ENCODE assay signal across 1 cellular context in the genomic region with DNA sequence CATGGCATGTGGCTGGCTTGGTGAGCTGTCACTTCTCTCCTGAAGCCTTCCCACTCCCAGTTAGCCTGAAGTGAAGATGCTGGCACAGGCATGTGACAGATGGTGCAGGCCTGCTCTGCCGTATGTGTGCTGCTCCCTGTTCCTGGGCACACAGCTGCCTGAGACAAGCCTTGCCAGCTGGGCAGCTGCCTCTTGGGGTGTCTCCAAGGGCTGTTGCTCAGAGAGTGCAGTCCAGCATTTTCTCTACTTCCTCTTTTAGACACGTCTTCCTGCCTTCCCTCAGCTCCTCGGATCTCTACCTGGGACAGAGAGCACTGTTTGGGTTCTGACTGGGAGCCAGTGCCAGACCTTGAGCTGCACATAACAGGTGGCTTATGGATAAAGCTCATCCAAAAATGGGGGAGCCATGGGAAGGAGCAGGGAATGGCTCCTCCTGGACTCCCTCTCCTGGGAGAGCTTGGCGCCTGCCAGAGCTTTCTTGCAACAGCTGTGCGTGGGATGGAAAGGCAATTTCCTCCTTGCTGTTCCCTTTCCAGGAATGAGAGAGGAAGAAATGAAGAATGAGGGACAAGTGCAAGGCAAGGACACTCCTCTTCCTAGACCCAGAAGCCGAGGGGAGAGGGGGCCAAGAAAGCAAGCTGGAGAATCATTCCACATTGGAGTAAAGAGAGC.
TF ChIP-seq lines count a peak whose summit lies in the region.

No MANE protein-coding gene starts in this region.

TF ChIP-seq in GM23338, 12 proteins besides CTCF, POLR2A, EP300 and RAD21 (continued from another document):
- TF ChIP-seq, protein P1, sequence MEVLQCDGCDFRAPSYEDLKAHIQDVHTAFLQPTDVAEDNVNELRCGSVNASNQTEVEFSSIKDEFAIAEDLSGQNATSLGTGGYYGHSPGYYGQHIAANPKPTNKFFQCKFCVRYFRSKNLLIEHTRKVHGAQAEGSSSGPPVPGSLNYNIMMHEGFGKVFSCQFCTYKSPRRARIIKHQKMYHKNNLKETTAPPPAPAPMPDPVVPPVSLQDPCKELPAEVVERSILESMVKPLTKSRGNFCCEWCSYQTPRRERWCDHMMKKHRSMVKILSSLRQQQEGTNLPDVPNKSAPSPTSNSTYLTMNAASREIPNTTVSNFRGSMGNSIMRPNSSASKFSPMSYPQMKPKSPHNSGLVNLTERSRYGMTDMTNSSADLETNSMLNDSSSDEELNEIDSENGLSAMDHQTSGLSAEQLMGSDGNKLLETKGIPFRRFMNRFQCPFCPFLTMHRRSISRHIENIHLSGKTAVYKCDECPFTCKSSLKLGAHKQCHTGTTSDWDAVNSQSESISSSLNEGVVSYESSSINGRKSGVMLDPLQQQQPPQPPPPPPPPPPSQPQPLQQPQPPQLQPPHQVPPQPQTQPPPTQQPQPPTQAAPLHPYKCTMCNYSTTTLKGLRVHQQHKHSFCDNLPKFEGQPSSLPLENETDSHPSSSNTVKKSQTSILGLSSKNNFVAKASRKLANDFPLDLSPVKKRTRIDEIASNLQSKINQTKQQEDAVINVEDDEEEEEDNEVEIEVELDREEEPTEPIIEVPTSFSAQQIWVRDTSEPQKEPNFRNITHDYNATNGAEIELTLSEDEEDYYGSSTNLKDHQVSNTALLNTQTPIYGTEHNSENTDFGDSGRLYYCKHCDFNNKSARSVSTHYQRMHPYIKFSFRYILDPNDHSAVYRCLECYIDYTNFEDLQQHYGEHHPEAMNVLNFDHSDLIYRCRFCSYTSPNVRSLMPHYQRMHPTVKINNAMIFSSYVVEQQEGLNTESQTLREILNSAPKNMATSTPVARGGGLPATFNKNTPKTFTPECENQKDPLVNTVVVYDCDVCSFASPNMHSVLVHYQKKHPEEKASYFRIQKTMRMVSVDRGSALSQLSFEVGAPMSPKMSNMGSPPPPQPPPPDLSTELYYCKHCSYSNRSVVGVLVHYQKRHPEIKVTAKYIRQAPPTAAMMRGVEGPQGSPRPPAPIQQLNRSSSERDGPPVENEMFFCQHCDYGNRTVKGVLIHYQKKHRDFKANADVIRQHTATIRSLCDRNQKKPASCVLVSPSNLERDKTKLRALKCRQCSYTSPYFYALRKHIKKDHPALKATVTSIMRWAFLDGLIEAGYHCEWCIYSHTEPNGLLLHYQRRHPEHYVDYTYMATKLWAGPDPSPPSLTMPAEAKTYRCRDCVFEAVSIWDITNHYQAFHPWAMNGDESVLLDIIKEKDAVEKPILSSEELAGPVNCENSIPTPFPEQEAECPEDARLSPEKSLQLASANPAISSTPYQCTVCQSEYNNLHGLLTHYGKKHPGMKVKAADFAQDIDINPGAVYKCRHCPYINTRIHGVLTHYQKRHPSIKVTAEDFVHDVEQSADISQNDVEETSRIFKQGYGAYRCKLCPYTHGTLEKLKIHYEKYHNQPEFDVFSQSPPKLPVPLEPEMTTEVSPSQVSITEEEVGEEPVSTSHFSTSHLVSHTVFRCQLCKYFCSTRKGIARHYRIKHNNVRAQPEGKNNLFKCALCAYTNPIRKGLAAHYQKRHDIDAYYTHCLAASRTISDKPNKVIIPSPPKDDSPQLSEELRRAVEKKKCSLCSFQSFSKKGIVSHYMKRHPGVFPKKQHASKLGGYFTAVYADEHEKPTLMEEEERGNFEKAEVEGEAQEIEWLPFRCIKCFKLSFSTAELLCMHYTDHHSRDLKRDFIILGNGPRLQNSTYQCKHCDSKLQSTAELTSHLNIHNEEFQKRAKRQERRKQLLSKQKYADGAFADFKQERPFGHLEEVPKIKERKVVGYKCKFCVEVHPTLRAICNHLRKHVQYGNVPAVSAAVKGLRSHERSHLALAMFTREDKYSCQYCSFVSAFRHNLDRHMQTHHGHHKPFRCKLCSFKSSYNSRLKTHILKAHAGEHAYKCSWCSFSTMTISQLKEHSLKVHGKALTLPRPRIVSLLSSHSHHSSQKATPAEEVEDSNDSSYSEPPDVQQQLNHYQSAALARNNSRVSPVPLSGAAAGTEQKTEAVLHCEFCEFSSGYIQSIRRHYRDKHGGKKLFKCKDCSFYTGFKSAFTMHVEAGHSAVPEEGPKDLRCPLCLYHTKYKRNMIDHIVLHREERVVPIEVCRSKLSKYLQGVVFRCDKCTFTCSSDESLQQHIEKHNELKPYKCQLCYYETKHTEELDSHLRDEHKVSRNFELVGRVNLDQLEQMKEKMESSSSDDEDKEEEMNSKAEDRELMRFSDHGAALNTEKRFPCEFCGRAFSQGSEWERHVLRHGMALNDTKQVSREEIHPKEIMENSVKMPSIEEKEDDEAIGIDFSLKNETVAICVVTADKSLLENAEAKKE (CRISPR knock-in tag; IDR thresholded peaks at IDR 0.05): no peak
- TF ChIP-seq, protein P2, sequence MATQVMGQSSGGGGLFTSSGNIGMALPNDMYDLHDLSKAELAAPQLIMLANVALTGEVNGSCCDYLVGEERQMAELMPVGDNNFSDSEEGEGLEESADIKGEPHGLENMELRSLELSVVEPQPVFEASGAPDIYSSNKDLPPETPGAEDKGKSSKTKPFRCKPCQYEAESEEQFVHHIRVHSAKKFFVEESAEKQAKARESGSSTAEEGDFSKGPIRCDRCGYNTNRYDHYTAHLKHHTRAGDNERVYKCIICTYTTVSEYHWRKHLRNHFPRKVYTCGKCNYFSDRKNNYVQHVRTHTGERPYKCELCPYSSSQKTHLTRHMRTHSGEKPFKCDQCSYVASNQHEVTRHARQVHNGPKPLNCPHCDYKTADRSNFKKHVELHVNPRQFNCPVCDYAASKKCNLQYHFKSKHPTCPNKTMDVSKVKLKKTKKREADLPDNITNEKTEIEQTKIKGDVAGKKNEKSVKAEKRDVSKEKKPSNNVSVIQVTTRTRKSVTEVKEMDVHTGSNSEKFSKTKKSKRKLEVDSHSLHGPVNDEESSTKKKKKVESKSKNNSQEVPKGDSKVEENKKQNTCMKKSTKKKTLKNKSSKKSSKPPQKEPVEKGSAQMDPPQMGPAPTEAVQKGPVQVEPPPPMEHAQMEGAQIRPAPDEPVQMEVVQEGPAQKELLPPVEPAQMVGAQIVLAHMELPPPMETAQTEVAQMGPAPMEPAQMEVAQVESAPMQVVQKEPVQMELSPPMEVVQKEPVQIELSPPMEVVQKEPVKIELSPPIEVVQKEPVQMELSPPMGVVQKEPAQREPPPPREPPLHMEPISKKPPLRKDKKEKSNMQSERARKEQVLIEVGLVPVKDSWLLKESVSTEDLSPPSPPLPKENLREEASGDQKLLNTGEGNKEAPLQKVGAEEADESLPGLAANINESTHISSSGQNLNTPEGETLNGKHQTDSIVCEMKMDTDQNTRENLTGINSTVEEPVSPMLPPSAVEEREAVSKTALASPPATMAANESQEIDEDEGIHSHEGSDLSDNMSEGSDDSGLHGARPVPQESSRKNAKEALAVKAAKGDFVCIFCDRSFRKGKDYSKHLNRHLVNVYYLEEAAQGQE (IDR thresholded peaks at IDR 0.05; ENCODE audit: unreplicated experiment): no peak
- TF ChIP-seq ZNF331 (CRISPR knock-in tag; IDR thresholded peaks at IDR 0.05; ENCODE audit: low read depth) (no peak), STAT1 (IDR thresholded peaks at IDR 0.05; ENCODE audit: unreplicated experiment) (no peak), EZH2 (IDR thresholded peaks at IDR 0.05; ENCODE audit: low read depth, unreplicated experiment) (no peak), POLR2AphosphoS5 (IDR thresholded peaks at IDR 0.05; ENCODE audit: low read depth) (no peak)
- TF ChIP-seq, protein P3, sequence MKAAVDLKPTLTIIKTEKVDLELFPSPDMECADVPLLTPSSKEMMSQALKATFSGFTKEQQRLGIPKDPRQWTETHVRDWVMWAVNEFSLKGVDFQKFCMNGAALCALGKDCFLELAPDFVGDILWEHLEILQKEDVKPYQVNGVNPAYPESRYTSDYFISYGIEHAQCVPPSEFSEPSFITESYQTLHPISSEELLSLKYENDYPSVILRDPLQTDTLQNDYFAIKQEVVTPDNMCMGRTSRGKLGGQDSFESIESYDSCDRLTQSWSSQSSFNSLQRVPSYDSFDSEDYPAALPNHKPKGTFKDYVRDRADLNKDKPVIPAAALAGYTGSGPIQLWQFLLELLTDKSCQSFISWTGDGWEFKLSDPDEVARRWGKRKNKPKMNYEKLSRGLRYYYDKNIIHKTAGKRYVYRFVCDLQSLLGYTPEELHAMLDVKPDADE (IDR thresholded peaks at IDR 0.05): no peak
